8 cellular contexts compared by ENCODE assay signal in genomic region chr16:2883027-2883846, GRCh38. TPM values are rescaled to one million over a fixed set of nuclear protein-coding genes. Genes with fewer than 3 reads are reported as not detected.
DNase-seq lines count a peak whose midpoint lies in the region; ATAC-seq, FAIRE-seq and TF ChIP-seq lines count a peak whose summit lies in the region.

A gene with protein sequence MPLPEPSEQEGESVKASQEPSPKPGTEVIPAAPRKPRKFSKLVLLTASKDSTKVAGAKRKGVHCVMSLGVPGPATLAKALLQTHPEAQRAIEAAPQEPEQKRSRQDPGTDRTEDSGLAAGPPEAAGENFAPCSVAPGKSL (plus strand): TSS chr16:2883215. CDS start chr16:2896450, 13,235 bp downstream.

- H3K4me1 ChIP-seq in keratinocyte (ENCODE audit: control insufficient read depth, extremely low read depth, insufficient read depth, low read length), result peaks cover 6% of the 10 kb centered on the region

- no peaks in the 10 kb centered on the region for H3K36me3 ChIP-seq in keratinocyte (ENCODE audit: control insufficient read depth in 2 of 2, extremely low read depth in 1 of 2, insufficient read depth in 2 of 2, low read length in 2 of 2)

- dilution Hi-C loops in keratinocyte (cut with MboI; ENCODE audit: extremely low pct_ligation_motif_present, low sequenced_read_pairs), result no loop called here

- H3K9ac ChIP-seq in keratinocyte (ENCODE audit: control insufficient read depth, extremely low read depth, insufficient read depth, low read length), result peak within 1 kb of the TSS; percentile 80

- H3K4me2 ChIP-seq in keratinocyte (ENCODE audit: control insufficient read depth, extremely low read depth, insufficient read depth, low read depth, low read length), result peak within 1 kb of the TSS; percentile 84

- H3K4me3 ChIP-seq in AG10803 (ENCODE audit: low read length) (peak within 1 kb of the TSS; percentile 83), keratinocyte (ENCODE audit: control insufficient read depth in 2 of 3, extremely low read depth in 1 of 3, insufficient read depth in 2 of 3, low read depth in 1 of 3, low read length in 3 of 3) (peak within 1 kb of the TSS; percentile 68 to 98 (median 77))

- H3K9me3 ChIP-seq in keratinocyte (ENCODE audit: control insufficient read depth, low read depth, low read length), result no peaks in the 10 kb centered on the region

- ATAC-seq in GM19043 (IDR thresholded peaks at IDR 0.05; ENCODE audit: low read depth, unreplicated experiment), result peak; percentile 71
- ATAC-seq in HG03378 (IDR thresholded peaks at IDR 0.05; ENCODE audit: unreplicated experiment), result peak; percentile 61

- peak within 1 kb of the TSS; percentile 90 for H2AFZ ChIP-seq in keratinocyte (ENCODE audit: control insufficient read depth, low read length)

- peak within 1 kb of the TSS; percentile 65 for H3K27ac ChIP-seq in keratinocyte (ENCODE audit: control insufficient read depth, insufficient read depth, low read length)

- H3K9me1 ChIP-seq in keratinocyte (ENCODE audit: control insufficient read depth, extremely low read depth, insufficient read depth, low read length), result no peaks in the 10 kb centered on the region

- peaks cover 3% of the 10 kb centered on the region for H3K79me2 ChIP-seq in keratinocyte (ENCODE audit: control insufficient read depth, insufficient read depth, low read length)

- no peak for FAIRE-seq in keratinocyte (lab: Jason Lieb, UNC)

- no peaks in the 10 kb centered on the region for H3K27me3 ChIP-seq in keratinocyte (ENCODE audit: control insufficient read depth, extremely low read depth, insufficient read depth, low read length)

- TF ChIP-seq CTCF in AG10803 (conservative IDR thresholded peaks at IDR 0.05; ENCODE audit: low read length) (no peak), keratinocyte (optimal IDR thresholded peaks at IDR 0.05 in 1 of 3, IDR thresholded peaks at IDR 0.05 in 1 of 3, conservative IDR thresholded peaks at IDR 0.05 in 1 of 3; ENCODE audit: extremely low read depth in 1 of 3, insufficient read depth in 2 of 3, low read length in 3 of 3) (no peak)

- DNase-seq in AG10803 (ENCODE audit: low read depth) (peak; percentile 93), NCI-H460 (ENCODE audit: extremely low read depth, low read depth) (peak; percentile 94), cerebellar nuclear complex (lab: John Stamatoyannopoulos, UW) (peak; percentile 31 to 92), keratinocyte (ENCODE audit: low read depth, low spot score) (peak; percentile 75)
- peak; percentile 100 for DNase-seq in activated CD4-positive, CD25-positive, alpha-beta regulatory T cell treated with anti-CD3 and anti-CD28 coated beads, Interleukin-2, amount 50 U/mL, for 72 hours
- peak; percentile 100 for DNase-seq in stimulated activated CD4-positive, alpha-beta T cell treated with anti-CD3 and anti-CD28 coated beads, Interleukin-15, amount 100 ng/mL, for 1 hour (ENCODE audit: low read depth in 1 of 2, low spot score in 1 of 2)

- H4K20me1 ChIP-seq in keratinocyte (ENCODE audit: control insufficient read depth, extremely low read depth, insufficient read depth, low read length), result no peaks in the 10 kb centered on the region

RNA-seq across cellular contexts. Expression of the gene that starts here (rescaled TPM):
- total RNA-seq in NCI-H460 (2014; rRNA removed; shearing (Covaris generic)), result 80.1 and 88.9 TPM in 2 replicates
- 268 and 327 TPM in 2 replicates for polyA plus RNA-seq in NCI-H460 (2014; cell fraction: nucleus; rRNA removed)
- polyA plus RNA-seq in keratinocyte, result 10.1 to 20.7 TPM (median 13.6 TPM) in 3 replicates
- polyA plus RNA-seq in keratinocyte (2011; ENCODE audit: low read depth), result 1.7 TPM
- polyA plus RNA-seq in keratinocyte (2011; cell fraction: cytosol; rRNA removed), result 10.2 and 31.3 TPM in 2 replicates
- polyA plus RNA-seq in keratinocyte (2011; cell fraction: nucleus; rRNA removed), result 8.5 and 12.8 TPM in 2 replicates
- 11.4 and 22.6 TPM in 2 replicates for polyA plus RNA-seq in keratinocyte (2012; ENCODE audit: low replicate concordance)
- polyA minus RNA-seq in keratinocyte, result 2.9 to 3.4 TPM (median 3.1 TPM) in 3 replicates
- polyA minus RNA-seq in keratinocyte (2011; cell fraction: cytosol; rRNA and poly(A)+ RNA removed), result 23.4 TPM
- polyA minus RNA-seq in keratinocyte (2011; cell fraction: nucleus; rRNA and poly(A)+ RNA removed), result 4.5 and 5.5 TPM in 2 replicates

Comparison
In these comparisons a context has a peak if more than half of its experiments do, and no peak if none do; other contexts are left out.
1. Peak in every context shown above with its lines: DNase-seq, ATAC-seq, H3K4me3 ChIP-seq and H3K27ac ChIP-seq.